Comparison of ENCODE assay signal across 26 cellular contexts in the genomic region with DNA sequence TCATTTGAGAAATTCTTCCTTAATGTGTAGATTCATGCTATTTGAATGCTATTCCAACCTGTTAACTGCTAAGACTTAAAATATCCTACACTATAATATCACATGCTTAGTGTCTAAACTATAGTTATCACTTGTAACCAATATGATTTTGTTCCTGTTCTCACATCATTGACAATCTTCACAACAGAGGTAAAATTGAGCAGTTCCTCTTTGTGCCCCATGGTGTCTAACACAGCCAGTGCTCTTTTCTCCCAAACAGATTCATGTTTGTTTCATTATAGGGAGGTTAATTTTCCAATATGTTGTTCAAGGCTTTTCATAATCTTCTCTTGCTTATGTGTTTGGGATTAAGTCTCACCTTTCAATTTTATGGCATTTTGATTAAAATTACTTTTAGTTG.
"Had no signal": no experiment of that assay in that cellular context is flagged by ENCODE, and none has a peak within 500 bp of the region (broad histone marks: within the 10 kb centered on the region; RNA-seq: fewer than 3 reads in every experiment).

No MANE protein-coding gene starts in this region.

- H3K4me1 Mint-ChIP-seq: endodermal cell; memory B cell; stimulated activated effector memory CD8-positive, alpha-beta T cell treated with anti-CD3 and anti-CD28 coated beads, Interleukin-12 subunit alpha, Interleukin-12 subunit beta, amount 100 ng/mL, for 72 hours had no signal

- FAIRE-seq: kidney had no signal

- H3K36me3 Mint-ChIP-seq: memory B cell; natural killer cell; stimulated activated effector memory CD8-positive, alpha-beta T cell treated with anti-CD3 and anti-CD28 coated beads, Interleukin-12 subunit alpha, Interleukin-12 subunit beta, amount 100 ng/mL, for 72 hours had no signal

- H3K4me1 ChIP-seq: gastrocnemius medialis, psoas muscle, sigmoid colon, stomach, thyroid gland, vagina had no signal

- H3K27ac ChIP-seq: epithelial cell of prostate, gastrocnemius medialis, ovary, psoas muscle, sigmoid colon, stomach, thyroid gland, vagina had no signal

- H3K9me3 ChIP-seq: gastrocnemius medialis, ovary, psoas muscle, stomach, thyroid gland, vagina had no signal

- H3K4me3 ChIP-seq: gastrocnemius medialis, lung, ovary, psoas muscle, sigmoid colon, stomach, thyroid gland, vagina had no signal

- H3K36me3 ChIP-seq: gastrocnemius medialis, ovary, sigmoid colon, stomach, thyroid gland, vagina had no signal

- ATAC-seq: esophagus mucosa; gastrocnemius medialis; left lobe of liver; natural killer cell; psoas muscle; right cardiac atrium; stimulated activated effector memory CD8-positive, alpha-beta T cell treated with anti-CD3 and anti-CD28 coated beads, Interleukin-12 subunit alpha, Interleukin-12 subunit beta, amount 100 ng/mL, for 72 hours had no signal

- H3K27me3 ChIP-seq: gastrocnemius medialis, ovary, sigmoid colon, stomach, thyroid gland, vagina had no signal

- H3K27me3 Mint-ChIP-seq: memory B cell had no signal

- H3K4me3 Mint-ChIP-seq: endodermal cell; memory B cell; natural killer cell; stimulated activated effector memory CD8-positive, alpha-beta T cell treated with anti-CD3 and anti-CD28 coated beads, Interleukin-12 subunit alpha, Interleukin-12 subunit beta, amount 100 ng/mL, for 72 hours had no signal

- H3K9me3 Mint-ChIP-seq: endodermal cell, memory B cell, natural killer cell had no signal

- DNase-seq: effector CD8-positive, alpha-beta T cell; endodermal cell; foreskin fibroblast; gastrocnemius medialis; head of caudate nucleus; kidney; natural killer cell; occipital lobe; ovary; posterior cingulate gyrus; psoas muscle; right cardiac atrium; sigmoid colon; stimulated activated CD4-positive, alpha-beta T cell treated with anti-CD3 and anti-CD28 coated beads, Interleukin-2, amount 100 ng/mL, for 24 hours; stimulated activated CD4-positive, alpha-beta T cell treated with anti-CD3 and anti-CD28 coated beads, Interleukin-4, amount 100 ng/mL, for 24 hours; stimulated activated naive CD4-positive, alpha-beta T cell treated with Interleukin-2 at 50 U/mL for 16 hours; stomach; thyroid gland; trophoblast cell had no signal

- H3K27ac Mint-ChIP-seq: endodermal cell; memory B cell; natural killer cell; stimulated activated effector memory CD8-positive, alpha-beta T cell treated with anti-CD3 and anti-CD28 coated beads, Interleukin-12 subunit alpha, Interleukin-12 subunit beta, amount 100 ng/mL, for 72 hours had no signal
